ENCODE assay signal across 1 cellular context in genomic region chr20:29750268-29750899, GRCh38.
TF ChIP-seq lines count a peak whose summit lies in the region.

No MANE protein-coding gene starts in this region.

TF ChIP-seq in SK-N-SH, 30 proteins besides CTCF, POLR2A, EP300 and RAD21 (continued from another document):
- TF ChIP-seq REST (IDR thresholded peaks at IDR 0.05; ENCODE audit: low read depth, low read length) (no peak), ELF1 (IDR thresholded peaks at IDR 0.05) (no peak), POLR2AphosphoS5 (IDR thresholded peaks at IDR 0.05; ENCODE audit: low read depth, low read length) (no peak), MXI1 (IDR thresholded peaks at IDR 0.05; ENCODE audit: low read depth, low read length) (no peak), MEF2A (IDR thresholded peaks at IDR 0.05; ENCODE audit: borderline replicate concordance, low read depth) (no peak), TAF1 (IDR thresholded peaks at IDR 0.05; ENCODE audit: borderline replicate concordance, low read depth, low read length) (no peak)
